In the genomic region with DNA sequence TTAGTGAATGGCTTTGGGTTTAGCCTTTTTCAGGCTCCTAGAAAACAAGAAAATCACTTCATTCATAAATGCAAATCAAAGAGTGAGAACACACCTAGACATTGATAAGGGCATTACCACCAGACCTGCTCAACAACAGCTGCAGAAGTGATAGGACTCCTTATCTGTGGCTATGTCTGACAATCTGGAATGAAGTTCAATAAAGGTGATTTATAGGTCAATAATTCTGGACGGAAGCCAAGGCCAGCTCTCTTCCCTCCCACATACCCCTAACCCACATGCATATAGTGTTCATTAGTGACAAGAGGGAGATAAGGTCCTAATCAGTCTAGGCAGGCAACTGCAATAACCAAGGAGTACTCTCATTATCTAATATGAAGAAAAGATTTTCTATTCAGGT, we compare ENCODE assay signal across 1 cellular context.
TF ChIP-seq lines count a peak whose summit lies in the region.

No MANE protein-coding gene starts in this region.

TF ChIP-seq in K562, 482 proteins besides CTCF, POLR2A, EP300 and RAD21 (continued from another document):
- TF ChIP-seq ARID1B (IDR thresholded peaks at IDR 0.05) (peak; percentile 30; the same call in 1 of the 2 replicates), PBX2 (CRISPR knock-in tag; IDR thresholded peaks at IDR 0.05; ENCODE audit: low read depth) (no peak), PBX2 (tag; conservative IDR thresholded peaks at IDR 0.05; ENCODE audit: low read depth) (peak; percentile 32; the same call in 1 of the 2 replicates), ZNF639 (CRISPR knock-in tag; conservative IDR thresholded peaks at IDR 0.05 in 1 of 2, IDR thresholded peaks at IDR 0.05 in 1 of 2) (peak in 1 of 2 experiments; percentile 21; a peak in 1 of 4 replicates), CHCHD3 (CRISPR knock-in tag; IDR thresholded peaks at IDR 0.05) (no peak), HNRNPK (IDR thresholded peaks at IDR 0.05; ENCODE audit: low read depth, low read length, poor library complexity, severe bottlenecking) (no peak), ETV6 (IDR thresholded peaks at IDR 0.05; ENCODE audit: borderline replicate concordance in 1 of 2, low read depth in 2 of 2, low read length in 1 of 2) (no peak), ETV6 (CRISPR knock-in tag; IDR thresholded peaks at IDR 0.05; ENCODE audit: borderline replicate concordance) (no peak), FOXJ2 (tag; IDR thresholded peaks at IDR 0.05) (no peak), E2F3 (CRISPR knock-in tag; IDR thresholded peaks at IDR 0.05) (no peak), DDX20 (tag; IDR thresholded peaks at IDR 0.05; ENCODE audit: low read depth) (no peak), CREBBP (IDR thresholded peaks at IDR 0.05; ENCODE audit: low read depth, low read length) (no peak), KAT2B (IDR thresholded peaks at IDR 0.05; ENCODE audit: low read depth, low read length) (no peak), EZH2 (IDR thresholded peaks at IDR 0.05; ENCODE audit: borderline replicate concordance, low read depth, low read length) (no peak), BRCA1 (IDR thresholded peaks at IDR 0.05) (no peak), BRCA1 (CRISPR knock-in tag; IDR thresholded peaks at IDR 0.05) (no peak), SMARCA4 (IDR thresholded peaks at IDR 0.05) (no peak), NFE2L1 (tag; IDR thresholded peaks at IDR 0.05; ENCODE audit: borderline replicate concordance, low read depth) (no peak), POU5F1 (IDR thresholded peaks at IDR 0.05; ENCODE audit: borderline replicate concordance, low read depth, low read length, partially characterized antibody) (no peak), CBFA2T2 (conservative IDR thresholded peaks at IDR 0.05) (peak; percentile 18; the same call in 1 of the 2 replicates), ZNF174 (CRISPR knock-in tag; IDR thresholded peaks at IDR 0.05) (no peak), ZNF518B (CRISPR knock-in tag; IDR thresholded peaks at IDR 0.05) (no peak), KLF16 (IDR thresholded peaks at IDR 0.05) (peak; percentile 86), POLR2H (tag; IDR thresholded peaks at IDR 0.05; ENCODE audit: low read depth) (no peak), RCOR1 (IDR thresholded peaks at IDR 0.05; ENCODE audit: borderline replicate concordance in 1 of 2, low read depth in 2 of 2, low read length in 2 of 2) (peak in 1 of 2 experiments; percentile 81; a peak in 2 of 4 replicates), ZNF589 (CRISPR knock-in tag; IDR thresholded peaks at IDR 0.05; ENCODE audit: low read depth) (peak; percentile 2; the same call in 1 of the 2 replicates), ZNF395 (CRISPR knock-in tag; IDR thresholded peaks at IDR 0.05) (0 out of 2 replicates have a peak, but pooled peaks have one; percentile 30), NR2C1 (IDR thresholded peaks at IDR 0.05) (no peak), NR2C1 (tag; IDR thresholded peaks at IDR 0.05) (no peak), PML (IDR thresholded peaks at IDR 0.05; ENCODE audit: low read length) (peak; percentile 69; the same call in 1 of the 2 replicates), FOXK2 (conservative IDR thresholded peaks at IDR 0.05 in 1 of 2, IDR thresholded peaks at IDR 0.05 in 1 of 2; ENCODE audit: low read depth in 2 of 2) (no peak), ESRRB (CRISPR knock-in tag; IDR thresholded peaks at IDR 0.05; ENCODE audit: borderline replicate concordance) (no peak), GTF2E2 (tag; IDR thresholded peaks at IDR 0.05) (no peak), C11orf30 (IDR thresholded peaks at IDR 0.05; ENCODE audit: low read depth) (no peak), PTBP1 (IDR thresholded peaks at IDR 0.05; ENCODE audit: low read depth, low read length) (no peak), NCOA4 (IDR thresholded peaks at IDR 0.05; ENCODE audit: partially characterized antibody) (no peak), CHD1 (IDR thresholded peaks at IDR 0.05; ENCODE audit: low read length) (no peak), TCF3 (CRISPR knock-in tag; IDR thresholded peaks at IDR 0.05) (peak; percentile 41), ZNF224 (CRISPR knock-in tag; IDR thresholded peaks at IDR 0.05) (no peak), OTX1 (CRISPR knock-in tag; IDR thresholded peaks at IDR 0.05) (no peak), MYBL2 (IDR thresholded peaks at IDR 0.05; ENCODE audit: low read depth) (no peak), MYBL2 (CRISPR knock-in tag; IDR thresholded peaks at IDR 0.05; ENCODE audit: borderline replicate concordance) (no peak), TAL1 (IDR thresholded peaks at IDR 0.05) (peak; percentile 69), HNRNPLL (IDR thresholded peaks at IDR 0.05; ENCODE audit: low read depth, low read length, poor library complexity, severe bottlenecking) (no peak), RNF2 (IDR thresholded peaks at IDR 0.05) (peak; percentile 22; the same call in 1 of the 2 replicates), PPARD (CRISPR knock-in tag; IDR thresholded peaks at IDR 0.05) (no peak), KHSRP (IDR thresholded peaks at IDR 0.05) (no peak), SIRT6 (IDR thresholded peaks at IDR 0.05; ENCODE audit: low read depth, low read length) (no peak)
- TF ChIP-seq, protein P1, sequence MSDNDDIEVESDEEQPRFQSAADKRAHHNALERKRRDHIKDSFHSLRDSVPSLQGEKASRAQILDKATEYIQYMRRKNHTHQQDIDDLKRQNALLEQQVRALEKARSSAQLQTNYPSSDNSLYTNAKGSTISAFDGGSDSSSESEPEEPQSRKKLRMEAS (CRISPR knock-in tag; IDR thresholded peaks at IDR 0.05), result no peak
- TF ChIP-seq, protein P2, sequence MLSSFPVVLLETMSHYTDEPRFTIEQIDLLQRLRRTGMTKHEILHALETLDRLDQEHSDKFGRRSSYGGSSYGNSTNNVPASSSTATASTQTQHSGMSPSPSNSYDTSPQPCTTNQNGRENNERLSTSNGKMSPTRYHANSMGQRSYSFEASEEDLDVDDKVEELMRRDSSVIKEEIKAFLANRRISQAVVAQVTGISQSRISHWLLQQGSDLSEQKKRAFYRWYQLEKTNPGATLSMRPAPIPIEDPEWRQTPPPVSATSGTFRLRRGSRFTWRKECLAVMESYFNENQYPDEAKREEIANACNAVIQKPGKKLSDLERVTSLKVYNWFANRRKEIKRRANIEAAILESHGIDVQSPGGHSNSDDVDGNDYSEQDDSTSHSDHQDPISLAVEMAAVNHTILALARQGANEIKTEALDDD (IDR thresholded peaks at IDR 0.05), result no peak
- TF ChIP-seq, protein P3, sequence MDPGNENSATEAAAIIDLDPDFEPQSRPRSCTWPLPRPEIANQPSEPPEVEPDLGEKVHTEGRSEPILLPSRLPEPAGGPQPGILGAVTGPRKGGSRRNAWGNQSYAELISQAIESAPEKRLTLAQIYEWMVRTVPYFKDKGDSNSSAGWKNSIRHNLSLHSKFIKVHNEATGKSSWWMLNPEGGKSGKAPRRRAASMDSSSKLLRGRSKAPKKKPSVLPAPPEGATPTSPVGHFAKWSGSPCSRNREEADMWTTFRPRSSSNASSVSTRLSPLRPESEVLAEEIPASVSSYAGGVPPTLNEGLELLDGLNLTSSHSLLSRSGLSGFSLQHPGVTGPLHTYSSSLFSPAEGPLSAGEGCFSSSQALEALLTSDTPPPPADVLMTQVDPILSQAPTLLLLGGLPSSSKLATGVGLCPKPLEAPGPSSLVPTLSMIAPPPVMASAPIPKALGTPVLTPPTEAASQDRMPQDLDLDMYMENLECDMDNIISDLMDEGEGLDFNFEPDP (CRISPR knock-in tag; IDR thresholded peaks at IDR 0.05), result no peak
- TF ChIP-seq, protein P4, sequence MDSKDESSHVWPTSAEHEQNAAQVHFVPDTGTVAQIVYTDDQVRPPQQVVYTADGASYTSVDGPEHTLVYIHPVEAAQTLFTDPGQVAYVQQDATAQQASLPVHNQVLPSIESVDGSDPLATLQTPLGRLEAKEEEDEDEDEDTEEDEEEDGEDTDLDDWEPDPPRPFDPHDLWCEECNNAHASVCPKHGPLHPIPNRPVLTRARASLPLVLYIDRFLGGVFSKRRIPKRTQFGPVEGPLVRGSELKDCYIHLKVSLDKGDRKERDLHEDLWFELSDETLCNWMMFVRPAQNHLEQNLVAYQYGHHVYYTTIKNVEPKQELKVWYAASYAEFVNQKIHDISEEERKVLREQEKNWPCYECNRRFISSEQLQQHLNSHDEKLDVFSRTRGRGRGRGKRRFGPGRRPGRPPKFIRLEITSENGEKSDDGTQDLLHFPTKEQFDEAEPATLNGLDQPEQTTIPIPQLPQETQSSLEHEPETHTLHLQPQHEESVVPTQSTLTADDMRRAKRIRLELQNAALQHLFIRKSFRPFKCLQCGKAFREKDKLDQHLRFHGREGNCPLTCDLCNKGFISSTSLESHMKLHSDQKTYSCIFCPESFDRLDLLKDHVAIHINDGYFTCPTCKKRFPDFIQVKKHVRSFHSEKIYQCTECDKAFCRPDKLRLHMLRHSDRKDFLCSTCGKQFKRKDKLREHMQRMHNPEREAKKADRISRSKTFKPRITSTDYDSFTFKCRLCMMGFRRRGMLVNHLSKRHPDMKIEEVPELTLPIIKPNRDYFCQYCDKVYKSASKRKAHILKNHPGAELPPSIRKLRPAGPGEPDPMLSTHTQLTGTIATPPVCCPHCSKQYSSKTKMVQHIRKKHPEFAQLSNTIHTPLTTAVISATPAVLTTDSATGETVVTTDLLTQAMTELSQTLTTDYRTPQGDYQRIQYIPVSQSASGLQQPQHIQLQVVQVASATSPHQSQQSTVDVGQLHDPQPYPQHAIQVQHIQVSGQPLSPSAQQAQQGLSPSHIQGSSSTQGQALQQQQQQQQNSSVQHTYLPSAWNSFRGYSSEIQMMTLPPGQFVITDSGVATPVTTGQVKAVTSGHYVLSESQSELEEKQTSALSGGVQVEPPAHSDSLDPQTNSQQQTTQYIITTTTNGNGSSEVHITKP (IDR thresholded peaks at IDR 0.05; ENCODE audit: partially characterized antibody), result no peak
- TF ChIP-seq, protein P5, sequence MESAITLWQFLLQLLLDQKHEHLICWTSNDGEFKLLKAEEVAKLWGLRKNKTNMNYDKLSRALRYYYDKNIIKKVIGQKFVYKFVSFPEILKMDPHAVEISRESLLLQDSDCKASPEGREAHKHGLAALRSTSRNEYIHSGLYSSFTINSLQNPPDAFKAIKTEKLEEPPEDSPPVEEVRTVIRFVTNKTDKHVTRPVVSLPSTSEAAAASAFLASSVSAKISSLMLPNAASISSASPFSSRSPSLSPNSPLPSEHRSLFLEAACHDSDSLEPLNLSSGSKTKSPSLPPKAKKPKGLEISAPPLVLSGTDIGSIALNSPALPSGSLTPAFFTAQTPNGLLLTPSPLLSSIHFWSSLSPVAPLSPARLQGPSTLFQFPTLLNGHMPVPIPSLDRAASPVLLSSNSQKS (CRISPR knock-in tag; IDR thresholded peaks at IDR 0.05), result no peak
TF ChIP-seq in K562: peak in this region for 27.
